In genomic region chr20:20426472-20426907, GRCh38 we compare ENCODE assay signal across 19 cellular contexts. TPM values are rescaled to one million over a fixed set of nuclear protein-coding genes. Genes with fewer than 3 reads are reported as not detected.
"Had no signal": no experiment of that assay in that cellular context is flagged by ENCODE, and none has a peak within 500 bp of the region (broad histone marks: within the 10 kb centered on the region; RNA-seq: fewer than 3 reads in every experiment).

No MANE protein-coding gene starts in this region.

- H3K4me3 Mint-ChIP-seq: dendritic cell treated with granulocyte-macrophage colony-stimulating factor and Interleukin-4, amounts not matched to agents 40 ng/mL and 50 ng/mL, for 4 days; type B pancreatic cell had no signal

- H3K27ac ChIP-seq: esophagus muscularis mucosa, gastroesophageal sphincter, heart right ventricle, left lung, sigmoid colon had no signal

- H3K36me3 Mint-ChIP-seq: type B pancreatic cell had no signal

- H3K27me3 Mint-ChIP-seq: dendritic cell treated with granulocyte-macrophage colony-stimulating factor and Interleukin-4, amounts not matched to agents 40 ng/mL and 50 ng/mL, for 4 days; type B pancreatic cell had no signal

- H3K27me3 ChIP-seq: esophagus muscularis mucosa, gastroesophageal sphincter, heart right ventricle, left lung, sigmoid colon had no signal

- H3K4me3 ChIP-seq: esophagus muscularis mucosa, gastroesophageal sphincter, heart right ventricle, left lung, sigmoid colon had no signal

- H3K4me1 ChIP-seq: esophagus muscularis mucosa, gastroesophageal sphincter, heart right ventricle, left lung, sigmoid colon had no signal

- H3K9me3 ChIP-seq: esophagus muscularis mucosa, gastroesophageal sphincter, heart right ventricle, left lung, sigmoid colon had no signal

- ATAC-seq: gastroesophageal sphincter, left lung had no signal

- H3K27ac Mint-ChIP-seq: dendritic cell treated with granulocyte-macrophage colony-stimulating factor and Interleukin-4, amounts not matched to agents 40 ng/mL and 50 ng/mL, for 4 days had no signal

- DNase-seq: activated CD4-positive, alpha-beta T cell treated with anti-CD3 and anti-CD28 coated beads, Interleukin-2, amount 50 U/mL, for 48 hours; activated naive CD4-positive, alpha-beta T cell treated with Interleukin-2 at 50 U/mL for 16 hours; cerebellar nuclear complex; effector CD8-positive, alpha-beta T cell; heart right ventricle; left lung; sigmoid colon; stimulated activated CD4-positive, alpha-beta T cell treated with anti-CD3 and anti-CD28 coated beads, Interleukin-4, amount 100 ng/mL, for 24 hours; stimulated activated naive CD4-positive, alpha-beta T cell treated with Interleukin-2 at 50 U/mL for 16 hours had no signal

- H3K9me3 Mint-ChIP-seq: dendritic cell treated with granulocyte-macrophage colony-stimulating factor and Interleukin-4, amounts not matched to agents 40 ng/mL and 50 ng/mL, for 4 days; type B pancreatic cell had no signal

RNA-seq across cellular contexts. Expression of gene INSM1, which starts 58.6 kb away (rescaled TPM):
- total RNA-seq: bronchial epithelial cell, endothelial cell of umbilical vein, esophagus muscularis mucosa, kidney epithelial cell, left lung, lung microvascular endothelial cell, mononuclear cell, renal cortical epithelial cell had no signal
